Comparison of ENCODE assay signal across 22 cellular contexts in the genomic region with DNA sequence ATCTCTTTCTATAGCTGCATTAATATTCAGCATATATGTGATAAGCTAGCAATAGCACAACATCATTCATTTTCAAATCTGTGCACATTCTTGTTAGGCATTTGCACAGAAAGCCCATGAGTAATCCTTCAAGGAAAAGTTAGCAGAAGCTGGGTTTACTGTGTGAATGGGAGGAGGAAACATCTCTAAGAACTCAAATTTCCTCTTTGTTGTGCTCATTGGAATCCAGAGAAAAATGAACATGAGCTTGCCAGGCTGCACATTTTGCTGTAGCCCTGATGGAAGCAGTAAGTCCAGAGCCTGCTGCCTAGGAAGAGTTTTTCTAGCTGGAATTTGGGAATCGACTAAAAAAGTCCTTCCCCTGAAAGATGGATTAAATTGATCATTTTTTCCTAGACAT.
DNase-seq lines count a peak whose midpoint lies in the region; FAIRE-seq and TF ChIP-seq lines count a peak whose summit lies in the region.
"Had no signal": no experiment of that assay in that cellular context is flagged by ENCODE, and none has a peak within 500 bp of the region (broad histone marks: within the 10 kb centered on the region; RNA-seq: fewer than 3 reads in every experiment).

No MANE protein-coding gene starts in this region.

- H2BK20ac ChIP-seq in H1 (ENCODE audit: low read length), result peak overlapping the region; percentile 23; the same call in 1 of the 2 replicates

- H3K23me2 ChIP-seq in H1 (ENCODE audit: low read depth, low read length), result no peaks in the 10 kb centered on the region

- H3K4me2 ChIP-seq in SK-N-SH, result no peak overlapping the region
- no peak overlapping the region for H3K4me2 ChIP-seq in H1 (ENCODE audit: insufficient read depth in 1 of 2, low read depth in 2 of 2, low read length in 2 of 2)

- H3K27ac ChIP-seq in A673 (ENCODE audit: low read depth, low read length, poor library complexity, severe bottlenecking), result no peak overlapping the region
- H3K27ac ChIP-seq in SK-N-SH (ENCODE audit: low read depth in 2 of 2, low read length in 1 of 2), result no peak overlapping the region
- no peak overlapping the region for H3K27ac ChIP-seq in H1 (ENCODE audit: low read depth, low read length)
- peak overlapping the region in 1 of 4 donors; percentile 36 for H3K27ac ChIP-seq in tibial nerve

- no peaks in the 10 kb centered on the region for H4K20me1 ChIP-seq in SK-N-SH (ENCODE audit: insufficient read depth)
- no peaks in the 10 kb centered on the region for H4K20me1 ChIP-seq in H1 (replicated peaks in 1 of 2; ENCODE audit: control insufficient read depth in 1 of 2, insufficient read depth in 2 of 2, low read length in 2 of 2)

- no peak overlapping the region for H2BK120ac ChIP-seq in H1 (replicated peaks; ENCODE audit: low read depth, low read length)

- peak overlapping the region; percentile 7; the same call in 1 of the 2 replicates for H2AFZ ChIP-seq in SK-N-SH (ENCODE audit: low read depth)
- no peak overlapping the region for H2AFZ ChIP-seq in H1 (ENCODE audit: low read length)

- TF ChIP-seq CTCF in A673 (conservative IDR thresholded peaks at IDR 0.05; ENCODE audit: low read depth, low read length), result no peak
- TF ChIP-seq CTCF in SK-N-SH (IDR thresholded peaks at IDR 0.05), result no peak
- no peak for TF ChIP-seq CTCF in H1 (IDR thresholded peaks at IDR 0.05; ENCODE audit: control extremely low read depth in 1 of 3, insufficient read depth in 1 of 3, low read depth in 1 of 3, low read length in 3 of 3)
- TF ChIP-seq CTCF in tibial nerve (IDR thresholded peaks at IDR 0.05), result no peak

- WGBS in SK-N-SH (ENCODE audit: low lambda C conversion rate), result 0% methylated on average over 1 of the region's 1 CpG
- 91% methylated on average over 1 of the region's 1 CpG; no CpG with 5 or more reads in 1 of the 2 experiments for WGBS in H1 (ENCODE audit: extremely low coverage in 1 of 2, insufficient coverage in 1 of 2, insufficient read length in 1 of 2, insufficient replicate concordance in 2 of 2, low coverage in 1 of 2, low lambda C conversion rate in 2 of 2, missing lambda C conversion rate in 1 of 2), 2 experiments
- 23 to 26% methylated on average over 1 of the region's 1 CpG for WGBS in tibial nerve, 2 donors

- CTCF ChIA-PET in A673 (lab: Charles Lee), result no interaction called here
- CTCF ChIA-PET in SK-N-SH (lab: Yijun Ruan, JAX), result interaction anchor here (0.8 to 1.1 kb wide), 2 partner anchors 23 to 52 kb away, joined by 3 read pairs; no protein-coding TSS in a partner anchor
- CTCF ChIA-PET in H1 (lab: Charles Lee; ENCODE audit: partially characterized antibody), result interaction anchor here (0.5 to 1.2 kb wide), 7 partner anchors 14 to 215 kb away, joined by 3 to 5 read pairs (median 3); no protein-coding TSS in a partner anchor

- H3K14ac ChIP-seq in H1 (ENCODE audit: insufficient read length), result no peak overlapping the region

- DNase-seq in A673 (ENCODE audit: low spot score), result peak; percentile 22
- DNase-seq in SK-N-SH, result no peak
- DNase-seq in H1 (ENCODE audit: low read depth in 1 of 2, low spot score in 2 of 2), result no peak
- peak; percentile 38 for DNase-seq in renal cortical epithelial cell (ENCODE audit: low read depth)
- DNase-seq in NCI-H526 (lab: John Stamatoyannopoulos, UW), result no peak
- DNase-seq in NCI-H2029 treated with DMSO at 0.1 percent for 48 hours (lab: John Stamatoyannopoulos, UW), result no peak
- no peak for DNase-seq in tibial nerve (ENCODE audit: low spot score in 2 of 2)
- DNase-seq: CD4-positive, CD25-positive, alpha-beta regulatory T cell; EL; GF-D8; H7; HFFc6; KG1; NCI-H1092; NCI-H1436; NCI-H1930; NCI-H226; NCI-H510A treated with DMSO at 0.1 percent for 48 hours; NCI-H774; NK-92 treated with Interleukin-12 subunit alpha and Interleukin-12 subunit beta, amount 100 ng/mL, for 24 hours had no signal

- no peak overlapping the region for H3K4ac ChIP-seq in H1 (replicated peaks; ENCODE audit: insufficient read length, low read depth, low read length)

- H3K9me3 ChIP-seq in A673 (ENCODE audit: low read depth, low read length, poor library complexity, severe bottlenecking) (no peaks in the 10 kb centered on the region), SK-N-SH (no peaks in the 10 kb centered on the region), H1 (ENCODE audit: insufficient read depth in 2 of 2, low read depth in 1 of 2, low read length in 1 of 2) (no peaks in the 10 kb centered on the region), tibial nerve (no peaks in the 10 kb centered on the region)

- H3K27me3 ChIP-seq in A673 (replicated peaks; ENCODE audit: insufficient read depth, low read depth, low read length, poor library complexity), result no peaks in the 10 kb centered on the region
- no peaks in the 10 kb centered on the region; the same call in 1 of the 2 replicates for H3K27me3 ChIP-seq in SK-N-SH (ENCODE audit: insufficient read depth)
- H3K27me3 ChIP-seq in H1 (replicated peaks in 1 of 4; ENCODE audit: control insufficient read depth in 3 of 4, extremely low read depth in 1 of 4, insufficient read depth in 3 of 4, low read length in 3 of 4), result no peaks in the 10 kb centered on the region
- no peaks in the 10 kb centered on the region for H3K27me3 ChIP-seq in tibial nerve

- no peak overlapping the region for H2BK12ac ChIP-seq in H1 (ENCODE audit: low read depth, low read length)

- peaks cover 14% of the 10 kb centered on the region for H3F3A ChIP-seq in SK-N-SH (replicated peaks; ENCODE audit: insufficient read depth)

- H2BK5ac ChIP-seq in H1 (ENCODE audit: low read depth, low read length), result no peak overlapping the region

- H3K23ac ChIP-seq in H1 (ENCODE audit: insufficient read length), result no peak overlapping the region

- POLR2A ChIA-PET in A673 (lab: Charles Lee; ENCODE audit: low non-redundant PET) (interaction anchor here (0.6 kb wide), 1 partner anchor 459 kb away, joined by 3 read pairs; no protein-coding TSS in a partner anchor), SK-N-SH (lab: Yijun Ruan, JAX) (no interaction called here), H1 (lab: Charles Lee; ENCODE audit: partially characterized antibody) (interaction anchor here (0.6 kb wide), 1 partner anchor 142 kb away, joined by 3 read pairs; no protein-coding TSS in a partner anchor)

- no peak overlapping the region for H3K56ac ChIP-seq in H1 (replicated peaks; ENCODE audit: insufficient read length, low read depth, low read length)

- BruUV-seq in A673 (replicated peaks; lab: Mats Ljungman, UMichigan), result no TSS peak

- no peaks in the 10 kb centered on the region for H3K36me3 ChIP-seq in A673 (ENCODE audit: insufficient read depth, low read length, poor library complexity, severe bottlenecking)
- H3K36me3 ChIP-seq in SK-N-SH (replicated peaks in 1 of 2; ENCODE audit: control insufficient read depth in 1 of 2, insufficient read depth in 2 of 2, low read length in 1 of 2), result no peaks in the 10 kb centered on the region
- H3K36me3 ChIP-seq in H1 (ENCODE audit: control insufficient read depth in 2 of 4, insufficient read depth in 4 of 4, low read length in 3 of 4), result no peaks in the 10 kb centered on the region
- H3K36me3 ChIP-seq in tibial nerve, result no peaks in the 10 kb centered on the region

- no peak for TF ChIP-seq RAD21 in SK-N-SH (IDR thresholded peaks at IDR 0.05; ENCODE audit: low read length)
- no peak for TF ChIP-seq RAD21 in H1 (IDR thresholded peaks at IDR 0.05 in 1 of 2, conservative IDR thresholded peaks at IDR 0.05 in 1 of 2; ENCODE audit: low read depth in 2 of 2, low read length in 2 of 2)

- H4K91ac ChIP-seq in H1 (replicated peaks; ENCODE audit: insufficient read length, low read length), result no peak overlapping the region

- H3K18ac ChIP-seq in H1 (ENCODE audit: extremely low read depth, low read length), result no peak overlapping the region

- FAIRE-seq in H1 (lab: Jason Lieb, UNC), result no peak
- FAIRE-seq: A204.1, HTR-8/SVneo had no signal

- no peaks in the 10 kb centered on the region for H3K79me2 ChIP-seq in SK-N-SH (ENCODE audit: insufficient read depth)
- no peaks in the 10 kb centered on the region for H3K79me2 ChIP-seq in H1 (ENCODE audit: control insufficient read depth in 1 of 2, insufficient read depth in 2 of 2, low read length in 2 of 2)

- H3K4me3 ChIP-seq in A673 (ENCODE audit: low read depth, low read length, poor library complexity, severe bottlenecking) (no peak overlapping the region), SK-N-SH (ENCODE audit: low read depth in 2 of 2, low read length in 1 of 2) (no peak overlapping the region), H1 (ENCODE audit: extremely low read depth in 1 of 4, insufficient read depth in 2 of 4, low read depth in 3 of 4, low read length in 4 of 4) (no peak overlapping the region), tibial nerve (no peak overlapping the region)

- intact Hi-C loops in A673 (cut with micrococcal nuclease; ENCODE audit: unreplicated experiment), result no loop called here

- H3K4me1 ChIP-seq in A673 (ENCODE audit: insufficient read depth, low read length, poor library complexity, severe bottlenecking), result peaks cover 30% of the 10 kb centered on the region
- peaks cover 0 to 10% of the 10 kb centered on the region in 2 experiments; a peak in 2 of 4 replicates for H3K4me1 ChIP-seq in SK-N-SH (ENCODE audit: control insufficient read depth in 1 of 2, insufficient read depth in 2 of 2, low read depth in 1 of 2, low read length in 1 of 2)
- H3K4me1 ChIP-seq in H1 (replicated peaks in 1 of 4; ENCODE audit: control insufficient read depth in 3 of 4, insufficient read depth in 4 of 4, low read length in 3 of 4), result peaks cover 0 to 11% (median 6%) of the 10 kb centered on the region in 4 experiments; a peak in 3 of 7 replicates
- peaks cover 0 to 23% (median 5%) of the 10 kb centered on the region in 4 donors for H3K4me1 ChIP-seq in tibial nerve

- H3K9ac ChIP-seq in SK-N-SH (no peak overlapping the region), H1 (replicated peaks in 1 of 4; ENCODE audit: extremely low read depth in 1 of 4, low read depth in 3 of 4, low read length in 3 of 4) (no peak overlapping the region)

- TF ChIP-seq EP300 in SK-N-SH (IDR thresholded peaks at IDR 0.05; ENCODE audit: borderline replicate concordance in 1 of 2, low read depth in 1 of 2, low read length in 1 of 2) (no peak), H1 (IDR thresholded peaks at IDR 0.05; ENCODE audit: borderline replicate concordance in 1 of 2, low read depth in 2 of 2, low read length in 2 of 2) (no peak), tibial nerve (IDR thresholded peaks at IDR 0.05) (no peak)

- H2BK15ac ChIP-seq in H1 (ENCODE audit: low read length), result no peak overlapping the region

- TF ChIP-seq POLR2A in H1 (IDR thresholded peaks at IDR 0.05; ENCODE audit: control extremely low read depth in 1 of 2, low read depth in 2 of 2, low read length in 2 of 2), result no peak
- no peak for TF ChIP-seq POLR2A in tibial nerve (IDR thresholded peaks at IDR 0.05)

- H2AK5ac ChIP-seq in H1 (ENCODE audit: low read depth, low read length), result no peak overlapping the region

- H3K9me2 ChIP-seq in SK-N-SH, result no peaks in the 10 kb centered on the region

- no peak overlapping the region for H4K5ac ChIP-seq in H1 (ENCODE audit: insufficient read length, low read depth, low read length)

- H3K79me1 ChIP-seq in H1 (ENCODE audit: low read depth, low read length), result no peaks in the 10 kb centered on the region

- H4K8ac ChIP-seq in H1 (ENCODE audit: extremely low read depth, insufficient read depth, low read length), result no peak overlapping the region

TF ChIP-seq in SK-N-SH, 30 proteins besides CTCF, POLR2A, EP300 and RAD21 (continues in another document):
- 0 out of 2 replicates have a peak, but pooled peaks have one; percentile 14 for TF ChIP-seq TCF12 (IDR thresholded peaks at IDR 0.05)

TF ChIP-seq in H1, 55 proteins besides CTCF, POLR2A, EP300 and RAD21 (continues in another document):
- TF ChIP-seq SRF (IDR thresholded peaks at IDR 0.05; ENCODE audit: low read depth, low read length), result no peak

Comparison
In these comparisons a context has a peak if more than half of its experiments do, and no peak if none do; other contexts are left out.
1. DNase-seq: peak in A673 (single experiment) and renal cortical epithelial cell (single experiment); none in SK-N-SH (single experiment), H1 (0 of 2), NCI-H526 (0 of 2), NCI-H2029 treated with DMSO at 0.1 percent for 48 hours (single experiment) and tibial nerve (0 of 2).